In genomic region chrX:41005445-41005992, GRCh38 we compare ENCODE assay signal across 1 cellular context.
TF ChIP-seq lines count a peak whose summit lies in the region.

No MANE protein-coding gene starts in this region.

TF ChIP-seq in A549, 52 proteins besides CTCF, POLR2A, EP300 and RAD21 (continued from another document):
- TF ChIP-seq HMGXB4 (CRISPR knock-in tag; IDR thresholded peaks at IDR 0.05; ENCODE audit: borderline replicate concordance) (no peak), TP53 (CRISPR knock-in tag; IDR thresholded peaks at IDR 0.05) (no peak), ESRRA (IDR thresholded peaks at IDR 0.05; ENCODE audit: borderline replicate concordance, low read length) (no peak), KDM1A (IDR thresholded peaks at IDR 0.05; ENCODE audit: low read depth) (no peak), HOXB13 (CRISPR knock-in tag; IDR thresholded peaks at IDR 0.05; ENCODE audit: low read depth) (no peak)
